ENCODE assay signal across 7 cellular contexts in genomic region chr2:131492015-131492417, GRCh38. TPM values are rescaled to one million over a fixed set of nuclear protein-coding genes. Genes with fewer than 3 reads are reported as not detected.
DNase-seq lines count a peak whose midpoint lies in the region; ATAC-seq and TF ChIP-seq lines count a peak whose summit lies in the region.
"Not testable (repeated sequence)": the region's sequence is repeated elsewhere in the genome, so short reads cannot be mapped to it uniquely, and the experiment has no call there.

Gene MZT2A, minus strand, starts transcription at chr2:131492397. Its CDS starts 21 bp downstream, at chr2:131492376.

- H2AFZ ChIP-seq in trophoblast cell (ENCODE audit: insufficient read depth, low read length, poor library complexity): peak within 1 kb of the TSS; percentile 100

- H2AK5ac ChIP-seq in trophoblast cell (ENCODE audit: low read length): peak within 1 kb of the TSS; percentile 85

- peaks cover 15% of the 10 kb centered on the region for H3K79me1 ChIP-seq in trophoblast cell (ENCODE audit: low read length)

- H3K36me3 ChIP-seq in ectodermal cell (ENCODE audit: control insufficient read depth, insufficient read depth, low read length); trophoblast cell (ENCODE audit: control insufficient read depth in 1 of 2, insufficient read depth in 2 of 2, low read length in 2 of 2): not testable (repeated sequence)

- H3K9me3 ChIP-seq in ectodermal cell (ENCODE audit: control insufficient read depth, low read length); trophoblast cell (ENCODE audit: insufficient read depth, low read depth, low read length): not testable (repeated sequence)

- peak within 1 kb of the TSS; percentile 97 for H3K4me3 Mint-ChIP-seq in activated CD4-positive, alpha-beta memory T cell treated with anti-CD3 and anti-CD28 coated beads, Interleukin-2, amount 10 ng/mL, durations not matched to agents 7 days and 5 days
- H3K4me3 Mint-ChIP-seq in immature natural killer cell: peak within 1 kb of the TSS; percentile 93 to 97 (median 95)

- CTCF ChIA-PET in activated CD4-positive, alpha-beta memory T cell treated with anti-CD3 and anti-CD28 coated beads, Interleukin-2, amount 10 ng/mL, durations not matched to agents 7 days and 5 days (lab: Charles Lee): interaction anchor here (0.8 to 2.9 kb wide), 7 partner anchors 35 to 191 kb away, joined by 4 to 15 read pairs (median 7); partner anchors contain the start of gene CCDC74A

- peak within 1 kb of the TSS; percentile 100 for H4K8ac ChIP-seq in trophoblast cell (ENCODE audit: low read depth, low read length)

- H3K4me3 ChIP-seq in ectodermal cell (ENCODE audit: insufficient read depth, low read depth, low read length): peak within 1 kb of the TSS; percentile 85
- H3K4me3 ChIP-seq in trophoblast cell (ENCODE audit: low read depth, low read length): peak within 1 kb of the TSS; percentile 97

- peak within 1 kb of the TSS; percentile 91 for H3K9ac ChIP-seq in trophoblast cell (ENCODE audit: low read length)

- 1% methylated on average over 53 of the region's 53 CpGs for WGBS in ectodermal cell, 2 experiments
- WGBS in trophoblast cell (ENCODE audit: extremely low coverage, insufficient coverage, insufficient read length): no CpG with 5 or more reads among the region's 53 CpGs

- peak within 1 kb of the TSS; percentile 98 for H4K91ac ChIP-seq in trophoblast cell (ENCODE audit: low read depth, low read length)

- H4K12ac ChIP-seq in trophoblast cell (ENCODE audit: low read depth, low read length): peak within 1 kb of the TSS; percentile 100

- H3K27me3 Mint-ChIP-seq in activated CD4-positive, alpha-beta memory T cell treated with anti-CD3 and anti-CD28 coated beads, Interleukin-2, amount 10 ng/mL, durations not matched to agents 7 days and 5 days: not testable (repeated sequence)
- H3K27me3 Mint-ChIP-seq in immature natural killer cell (ENCODE audit: low read depth in 3 of 3): peaks cover 6 to 13% (median 6%) of the 10 kb centered on the region in 3 donors

- not testable (repeated sequence) for H3K27me3 ChIP-seq in ectodermal cell (ENCODE audit: control insufficient read depth, insufficient read depth, low read length, poor library complexity, severe bottlenecking); trophoblast cell (ENCODE audit: insufficient read depth, low read length)

- H3K14ac ChIP-seq in trophoblast cell (ENCODE audit: low read length): peak within 1 kb of the TSS; percentile 100

- not testable (repeated sequence) for H3K4me1 ChIP-seq in ectodermal cell (ENCODE audit: control insufficient read depth, insufficient read depth, low read length)
- peaks cover 6 to 10% of the 10 kb centered on the region in 2 experiments for H3K4me1 ChIP-seq in trophoblast cell (ENCODE audit: control insufficient read depth in 1 of 2, insufficient read depth in 2 of 2, low read length in 2 of 2)

- peak within 1 kb of the TSS; percentile 84 for H2BK12ac ChIP-seq in trophoblast cell (ENCODE audit: low read length)

- peak within 1 kb of the TSS; percentile 96 for H3K27ac Mint-ChIP-seq in activated CD4-positive, alpha-beta memory T cell treated with anti-CD3 and anti-CD28 coated beads, Interleukin-2, amount 10 ng/mL, durations not matched to agents 7 days and 5 days
- H3K27ac Mint-ChIP-seq in immature natural killer cell: peak within 1 kb of the TSS; percentile 92 to 98 (median 95)

- H2BK5ac ChIP-seq in trophoblast cell (ENCODE audit: low read depth, low read length, poor library complexity): peak within 1 kb of the TSS; percentile 95

- ATAC-seq in GM18858 (IDR thresholded peaks at IDR 0.05; ENCODE audit: unreplicated experiment): peak; percentile 6
- peak; percentile 7 for ATAC-seq in HG02571 (IDR thresholded peaks at IDR 0.05; ENCODE audit: unreplicated experiment)

- H3K4me1 Mint-ChIP-seq in activated CD4-positive, alpha-beta memory T cell treated with anti-CD3 and anti-CD28 coated beads, Interleukin-2, amount 10 ng/mL, durations not matched to agents 7 days and 5 days: peaks cover 52% of the 10 kb centered on the region
- H3K4me1 Mint-ChIP-seq in immature natural killer cell: peaks cover 32 to 36% of the 10 kb centered on the region in 2 donors

- H3K23ac ChIP-seq in trophoblast cell (ENCODE audit: low read length): not testable (repeated sequence)

- peaks cover 35% of the 10 kb centered on the region for H3K36me3 Mint-ChIP-seq in activated CD4-positive, alpha-beta memory T cell treated with anti-CD3 and anti-CD28 coated beads, Interleukin-2, amount 10 ng/mL, durations not matched to agents 7 days and 5 days (ENCODE audit: low read depth)
- H3K36me3 Mint-ChIP-seq in immature natural killer cell: not testable (repeated sequence)

- H3K9me3 Mint-ChIP-seq in activated CD4-positive, alpha-beta memory T cell treated with anti-CD3 and anti-CD28 coated beads, Interleukin-2, amount 10 ng/mL, durations not matched to agents 7 days and 5 days; immature natural killer cell: not testable (repeated sequence)

- H3K27ac ChIP-seq in ectodermal cell (ENCODE audit: insufficient read depth, low read depth, low read length, poor library complexity, severe bottlenecking): peak within 1 kb of the TSS; percentile 85
- peak within 1 kb of the TSS; percentile 93 for H3K27ac ChIP-seq in trophoblast cell (ENCODE audit: low read depth, low read length)

- peak within 1 kb of the TSS; percentile 99 for H2BK120ac ChIP-seq in trophoblast cell (ENCODE audit: insufficient read depth, low read length, poor library complexity)

- not testable (repeated sequence) for DNase-seq in activated CD4-positive, alpha-beta memory T cell treated with anti-CD3 and anti-CD28 coated beads, Interleukin-2, amount 10 ng/mL, durations not matched to agents 7 days and 5 days; immature natural killer cell; trophoblast cell

- not testable (repeated sequence) for TF ChIP-seq RAD21 in Ishikawa (IDR thresholded peaks at IDR 0.05; ENCODE audit: low read depth)

- TF ChIP-seq EP300 in Ishikawa (IDR thresholded peaks at IDR 0.05; ENCODE audit: borderline replicate concordance): not testable (repeated sequence)

- H3K79me2 ChIP-seq in trophoblast cell (ENCODE audit: control insufficient read depth, insufficient read depth, low read length, poor library complexity): peaks cover 28% of the 10 kb centered on the region

- H3K4ac ChIP-seq in trophoblast cell (ENCODE audit: low read depth, low read length): peak within 1 kb of the TSS; percentile 91

- POLR2A ChIA-PET in activated CD4-positive, alpha-beta memory T cell treated with anti-CD3 and anti-CD28 coated beads, Interleukin-2, amount 10 ng/mL, durations not matched to agents 7 days and 5 days (lab: Charles Lee): interaction anchor here (0.8 to 2.4 kb wide), 6 partner anchors 11 to 400 kb away, joined by 3 to 25 read pairs (median 4); no protein-coding TSS in a partner anchor

- H3K18ac ChIP-seq in trophoblast cell (ENCODE audit: low read length): peak within 1 kb of the TSS; percentile 100

- peak within 1 kb of the TSS; percentile 80 for H3K4me2 ChIP-seq in trophoblast cell (ENCODE audit: low read length)

TF ChIP-seq in Ishikawa, 13 proteins besides CTCF, POLR2A, EP300 and RAD21:
- 0 out of 2 replicates have a peak, but pooled peaks have one; percentile 7 for TF ChIP-seq TAF1 (IDR thresholded peaks at IDR 0.05; ENCODE audit: low read depth)
TF ChIP-seq in Ishikawa: peak in this region for 1; not testable (repeated sequence) for 12.

RNA-seq across cellular contexts. Expression of gene MZT2A, which starts in this region (rescaled TPM):
- 100 to 1,000 TPM; 249 to 267 TPM for total RNA-seq in activated CD4-positive, alpha-beta memory T cell treated with anti-CD3 and anti-CD28 coated beads, Interleukin-2, amount 10 ng/mL, durations not matched to agents 7 days and 5 days
- 76.1 TPM for polyA plus RNA-seq in ectodermal cell (2013, experiment 1 of 4)
- polyA plus RNA-seq in ectodermal cell (2013, experiment 2 of 4): 72.7 TPM
- polyA plus RNA-seq in ectodermal cell (2013, experiment 3 of 4): 93.4 TPM
- polyA plus RNA-seq in ectodermal cell (2013, experiment 4 of 4): 110 TPM
- 100 to 1,000 TPM in 2 of 3 donors, 10 to 100 TPM in 1; 57.2 to 129 (median 112) TPM for polyA plus RNA-seq in immature natural killer cell
- polyA plus RNA-seq in trophoblast cell (2013): 166 and 179 TPM in 2 replicates
